ENCODE assay signal across 35 cellular contexts in genomic region chr9:81414836-81415235, GRCh38.
"Had no signal": no experiment of that assay in that cellular context is flagged by ENCODE, and none has a peak within 500 bp of the region (broad histone marks: within the 10 kb centered on the region; RNA-seq: fewer than 3 reads in every experiment).

No MANE protein-coding gene starts in this region.

- H3K4me3 ChIP-seq: adrenal gland, body of pancreas, cardiac muscle cell, coronary artery, dorsolateral prefrontal cortex, esophagus muscularis mucosa, gastroesophageal sphincter, heart right ventricle had no signal

- H3K36me3 Mint-ChIP-seq: activated naive CD4-positive, alpha-beta T cell treated with anti-CD3 and anti-CD28 coated beads, Interleukin-2, amount 50 U/mL, for 24 hours; activated naive CD8-positive, alpha-beta T cell treated with anti-CD3 and anti-CD28 coated beads for 36 hours; T-cell had no signal

- DNase-seq: activated B cell treated with CpG ODN at 0.5 μM for 24 hours; activated CD4-positive, alpha-beta T cell treated with anti-CD3 and anti-CD28 coated beads for 48 hours; activated CD4-positive, alpha-beta T cell treated with anti-CD3 and anti-CD28 coated beads, Interleukin-2, amount 50 U/mL, for 1 hour; activated CD4-positive, alpha-beta T cell treated with anti-CD3 and anti-CD28 coated beads, Interleukin-2, amount 50 U/mL, for 48 hours; activated CD8-positive, alpha-beta memory T cell treated with anti-CD3 and anti-CD28 coated beads for 24 hours; activated CD8-positive, alpha-beta T cell treated with anti-CD3 and anti-CD28 coated beads for 36 hours; activated effector memory CD4-positive, alpha-beta T cell treated with Interleukin-2 at 50 U/mL for 16 hours; activated gamma-delta T cell treated with Interleukin-2 at 50 U/mL for 16 hours; activated naive CD4-positive, alpha-beta T cell treated with Interleukin-2 at 50 U/mL for 16 hours; activated naive CD8-positive, alpha-beta T cell treated with anti-CD3 and anti-CD28 coated beads for 36 hours; activated naive CD8-positive, alpha-beta T cell treated with anti-CD3 and anti-CD28 coated beads, Interleukin-2, amount 50 U/mL, for 24 hours; activated T-cell treated with anti-CD3 and anti-CD28 coated beads, Interleukin-2, amount 50 U/mL, for 4 hours; adrenal gland; amygdala; aorta; body of pancreas; central memory CD4-positive, alpha-beta T cell; cerebellar nuclear complex; dorsolateral prefrontal cortex; effector memory CD4-positive, alpha-beta T cell; endodermal cell; foreskin melanocyte; heart right ventricle; T-cell; T1000; WERI-Rb-1 had no signal

- H3K27me3 ChIP-seq: adrenal gland, body of pancreas, cardiac muscle cell, dorsolateral prefrontal cortex, esophagus muscularis mucosa, gastroesophageal sphincter, heart right ventricle had no signal

- H3K4me1 Mint-ChIP-seq: activated B cell treated with CpG ODN at 0.5 μM for 24 hours; activated naive CD4-positive, alpha-beta T cell treated with anti-CD3 and anti-CD28 coated beads, Interleukin-2, amount 50 U/mL, for 24 hours; activated naive CD8-positive, alpha-beta T cell treated with anti-CD3 and anti-CD28 coated beads for 36 hours; activated naive CD8-positive, alpha-beta T cell treated with anti-CD3 and anti-CD28 coated beads, Interleukin-2, amount 50 U/mL, for 24 hours; activated T-helper 17 cell treated with anti-CD3 and anti-CD28 coated beads, Interleukin-2, amount 50 U/mL, for 72 hours; endodermal cell; T-cell had no signal

- H3K27ac Mint-ChIP-seq: activated B cell treated with CpG ODN at 0.5 μM for 24 hours; activated CD8-positive, alpha-beta T cell treated with anti-CD3 and anti-CD28 coated beads for 36 hours; activated naive CD4-positive, alpha-beta T cell treated with anti-CD3 and anti-CD28 coated beads, Interleukin-2, amount 50 U/mL, for 24 hours; activated naive CD8-positive, alpha-beta T cell treated with anti-CD3 and anti-CD28 coated beads for 36 hours; activated naive CD8-positive, alpha-beta T cell treated with anti-CD3 and anti-CD28 coated beads, Interleukin-2, amount 50 U/mL, for 24 hours; activated T-helper 17 cell treated with anti-CD3 and anti-CD28 coated beads, Interleukin-2, amount 50 U/mL, for 72 hours; dendritic cell treated with granulocyte-macrophage colony-stimulating factor and Interleukin-4, amounts not matched to agents 40 ng/mL and 50 ng/mL, for 4 days; endodermal cell; T-cell; T-helper 1 cell treated with Interleukin-12 subunit alpha and Interleukin-12 subunit beta and Interleukin-4 antibody, amounts not matched to agents 30 μg/mL and 1 μg/mL, for 36 hours had no signal

- ATAC-seq: activated CD4-positive, CD25-positive, alpha-beta regulatory T cell treated with anti-CD3 and anti-CD28 coated beads, Interleukin-2, amount 50 U/mL, for 24 hours; activated CD8-positive, alpha-beta T cell treated with anti-CD3 and anti-CD28 coated beads for 36 hours; activated naive CD8-positive, alpha-beta T cell treated with anti-CD3 and anti-CD28 coated beads, Interleukin-2, amount 50 U/mL, for 24 hours; activated T-cell treated with anti-CD3 and anti-CD28 coated beads, Interleukin-2, amount 50 U/mL, for 4 hours; activated T-helper 17 cell treated with anti-CD3 and anti-CD28 coated beads, Interleukin-2, amount 50 U/mL, for 72 hours; body of pancreas; gastroesophageal sphincter; heart right ventricle; T-cell had no signal

- H3K36me3 ChIP-seq: adrenal gland, cardiac muscle cell, esophagus muscularis mucosa, gastroesophageal sphincter, heart right ventricle, WERI-Rb-1 had no signal

- H3K9me3 ChIP-seq: adrenal gland, body of pancreas, esophagus muscularis mucosa, gastroesophageal sphincter had no signal

- H3K4me1 ChIP-seq: adrenal gland had no signal

- H3K27me3 Mint-ChIP-seq: activated B cell treated with CpG ODN at 0.5 μM for 24 hours; activated CD8-positive, alpha-beta T cell treated with anti-CD3 and anti-CD28 coated beads for 36 hours; activated naive CD4-positive, alpha-beta T cell treated with anti-CD3 and anti-CD28 coated beads, Interleukin-2, amount 50 U/mL, for 24 hours; activated naive CD8-positive, alpha-beta T cell treated with anti-CD3 and anti-CD28 coated beads for 36 hours; activated naive CD8-positive, alpha-beta T cell treated with anti-CD3 and anti-CD28 coated beads, Interleukin-2, amount 50 U/mL, for 24 hours; activated T-helper 17 cell treated with anti-CD3 and anti-CD28 coated beads, Interleukin-2, amount 50 U/mL, for 72 hours; T-cell had no signal

- H3K4me3 Mint-ChIP-seq: activated B cell treated with CpG ODN at 0.5 μM for 24 hours; activated CD8-positive, alpha-beta T cell treated with anti-CD3 and anti-CD28 coated beads for 36 hours; activated naive CD4-positive, alpha-beta T cell treated with anti-CD3 and anti-CD28 coated beads, Interleukin-2, amount 50 U/mL, for 24 hours; activated naive CD8-positive, alpha-beta T cell treated with anti-CD3 and anti-CD28 coated beads for 36 hours; activated naive CD8-positive, alpha-beta T cell treated with anti-CD3 and anti-CD28 coated beads, Interleukin-2, amount 50 U/mL, for 24 hours; activated T-cell treated with anti-CD3 and anti-CD28 coated beads, Interleukin-2, amount 50 U/mL, for 4 hours; activated T-helper 17 cell treated with anti-CD3 and anti-CD28 coated beads, Interleukin-2, amount 50 U/mL, for 72 hours; dendritic cell treated with granulocyte-macrophage colony-stimulating factor and Interleukin-4, amounts not matched to agents 40 ng/mL and 50 ng/mL, for 4 days; endodermal cell; T-cell; T-helper 1 cell treated with Interleukin-12 subunit alpha and Interleukin-12 subunit beta and Interleukin-4 antibody, amounts not matched to agents 30 μg/mL and 1 μg/mL, for 36 hours had no signal

- H3K27ac ChIP-seq: adrenal gland, body of pancreas, cardiac muscle cell, coronary artery, dorsolateral prefrontal cortex, esophagus muscularis mucosa, gastroesophageal sphincter, heart right ventricle, WERI-Rb-1 had no signal

- H3K9me3 Mint-ChIP-seq: activated B cell treated with CpG ODN at 0.5 μM for 24 hours; activated CD8-positive, alpha-beta T cell treated with anti-CD3 and anti-CD28 coated beads for 36 hours; activated naive CD8-positive, alpha-beta T cell treated with anti-CD3 and anti-CD28 coated beads for 36 hours; dendritic cell treated with granulocyte-macrophage colony-stimulating factor and Interleukin-4, amounts not matched to agents 40 ng/mL and 50 ng/mL, for 4 days had no signal
